ENCODE assay signal across 8 cellular contexts in genomic region chr15:45022871-45023658, GRCh38. TPM values are rescaled to one million over a fixed set of nuclear protein-coding genes. Genes with fewer than 3 reads are reported as not detected.
A peak's percentile ranks its signal among the peaks of the same experiment; 100 is the strongest.
DNase-seq lines count a peak whose midpoint lies in the region; ATAC-seq and TF ChIP-seq lines count a peak whose summit lies in the region.

Gene SORD (plus strand): TSS chr15:45023195. CDS start chr15:45023284, 89 bp downstream.

- H3K9me3 ChIP-seq in right lobe of liver: no peaks in the 10 kb centered on the region

- peaks cover 0 to 40% (median 2%) of the 10 kb centered on the region in 4 donors for H3K4me1 ChIP-seq in right lobe of liver

- DNase-seq in NCI-H748 treated with DMSO at 0.1 percent for 48 hours (lab: John Stamatoyannopoulos, UW) (peak; percentile 37), dermis microvascular lymphatic vessel endothelial cell (ENCODE audit: low read depth in 2 of 2) (peak; percentile 41 to 87), right lobe of liver (peak; percentile 97 to 98 (median 98))
- DNase-seq in activated CD4-positive, alpha-beta T cell treated with anti-CD3 and anti-CD28 coated beads, Interleukin-2, amount 50 U/mL, for 48 hours: peak; percentile 96 to 97
- DNase-seq in stimulated activated CD4-positive, alpha-beta T cell treated with anti-CD3 and anti-CD28 coated beads, Interleukin-4, amount 100 ng/mL, for 24 hours: peak; percentile 93

- peak within 1 kb of the TSS; percentile 88 to 99 (median 92) for H3K4me3 ChIP-seq in right lobe of liver

- peaks cover 0 to 6% (median 0%) of the 10 kb centered on the region in 4 donors for H3K36me3 ChIP-seq in right lobe of liver

- peak; percentile 86 for TF ChIP-seq POLR2A in right lobe of liver (IDR thresholded peaks at IDR 0.05)

- peak within 1 kb of the TSS; percentile 98 for H3K27ac ChIP-seq in C4-2B
- H3K27ac ChIP-seq in right lobe of liver: peak within 1 kb of the TSS; percentile 85 to 98 (median 97)

- no peaks in the 10 kb centered on the region for H3K27me3 ChIP-seq in right lobe of liver

- TF ChIP-seq CTCF in C4-2B (conservative IDR thresholded peaks at IDR 0.05): no peak
- no peak for TF ChIP-seq CTCF in right lobe of liver (IDR thresholded peaks at IDR 0.05)

- 3% methylated on average over 21 of the region's 48 CpGs for WGBS in right lobe of liver (ENCODE audit: insufficient coverage, low coverage, low lambda C conversion rate, missing lambda C conversion rate)

- intact Hi-C loops in right lobe of liver (cut with DNase I): loop anchor here in 1 of 2 donors (10.0 kb wide), 1 partner anchor 168 kb away; no protein-coding TSS in a partner anchor

- peak; percentile 93 for ATAC-seq in GM19351 (IDR thresholded peaks at IDR 0.05; ENCODE audit: unreplicated experiment)
- ATAC-seq in HG03520 (IDR thresholded peaks at IDR 0.05; ENCODE audit: unreplicated experiment): peak; percentile 94
- peak; percentile 88 to 95 (median 90) for ATAC-seq in right lobe of liver

RNA-seq across cellular contexts. Expression of gene SORD, which starts in this region (rescaled TPM):
- 2.5 and 5.0 TPM in 2 replicates for total RNA-seq in dermis microvascular lymphatic vessel endothelial cell
- 100 to 1,000 TPM in 5 of 6 experiments, 10 to 100 TPM in 1; 87.1 to 380 (median 236) TPM for total RNA-seq in right lobe of liver

Comparison
In these comparisons a context has a peak if more than half of its experiments do, and no peak if none do; other contexts are left out.
1. Peak in every context shown above with its lines: DNase-seq, ATAC-seq, H3K4me3 ChIP-seq and H3K27ac ChIP-seq.
2. RNA of gene SORD (total RNA-seq): 87.1 to 380 TPM in right lobe of liver; 2.5 to 5.0 TPM in dermis microvascular lymphatic vessel endothelial cell; every median in the first group is over 10 times any median in the second.
3. DNase-seq: peak in every context shown above with its lines; median percentile 98 in right lobe of liver; 96 in activated CD4-positive, alpha-beta T cell treated with anti-CD3 and anti-CD28 coated beads, Interleukin-2, amount 50 U/mL, for 48 hours; 93 in stimulated activated CD4-positive, alpha-beta T cell treated with anti-CD3 and anti-CD28 coated beads, Interleukin-4, amount 100 ng/mL, for 24 hours; 64 in dermis microvascular lymphatic vessel endothelial cell; 37 in NCI-H748 treated with DMSO at 0.1 percent for 48 hours.